ENCODE assay signal across 8 cellular contexts in the genomic region with DNA sequence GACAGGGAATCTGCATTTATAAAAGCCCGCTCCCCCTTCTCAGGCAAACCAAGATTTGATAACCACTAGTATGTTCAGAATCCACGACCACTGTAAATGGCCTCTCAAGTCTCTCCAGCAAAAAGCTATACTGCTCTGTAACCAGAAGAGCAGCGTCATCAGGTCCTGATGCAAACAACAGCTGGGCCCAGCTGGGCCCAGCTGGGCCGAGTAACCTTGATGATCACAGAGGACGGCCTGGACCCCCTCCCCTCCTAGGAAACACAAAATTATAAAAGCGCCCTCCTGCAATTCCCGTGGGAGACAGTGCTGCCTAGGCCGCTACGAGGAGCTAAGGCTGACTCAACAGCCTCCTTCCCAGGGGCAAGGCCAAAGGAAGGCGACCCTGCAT. TPM values are rescaled to one million over a fixed set of nuclear protein-coding genes. Genes with fewer than 3 reads are reported as not detected.
DNase-seq lines count a peak whose midpoint lies in the region; ATAC-seq and TF ChIP-seq lines count a peak whose summit lies in the region.

No MANE protein-coding gene starts in this region.

- intact Hi-C loops in adrenal gland (cut with DNase I) = no loop called here
- intact Hi-C loops in left lung (cut with DNase I) = no loop called here
- intact Hi-C loops in transverse colon (cut with DNase I; ENCODE audit: low total_unique reads) = loop anchor here (10.0 kb wide), 1 partner anchor 351 kb away; no protein-coding TSS in a partner anchor

- DNase-seq in AG10803 (ENCODE audit: low read depth) (peak; percentile 21), adrenal gland (no peak), left lung (no peak), transverse colon (no peak), NCI-H82 treated with DMSO at 0.1 percent for 48 hours (lab: John Stamatoyannopoulos, UW; ENCODE audit: unreplicated experiment) (no peak), NCI-H2081 treated with DMSO at 0.1 percent for 48 hours (lab: John Stamatoyannopoulos, UW) (no peak)
- no peak for DNase-seq in activated effector memory CD4-positive, alpha-beta T cell treated with anti-CD3 and anti-CD28 coated beads, Interleukin-2, amount 50 U/mL, for 16 hours

- ATAC-seq in HG02678 (IDR thresholded peaks at IDR 0.05; ENCODE audit: unreplicated experiment) (peak; percentile 0), left lung (peak; percentile 10)

- in situ Hi-C loops in transverse colon (cut with MboI; ENCODE audit: low pct_ligation_motif_present in 1 of 4, low pct_unique_long_range_greater_than_20kb in 1 of 4, low sequenced_read_pairs in 3 of 4) = loop anchor here in 2 of 4 donors (25.0 kb wide), 1 partner anchor 358 kb away; no protein-coding TSS in a partner anchor

- TF ChIP-seq CTCF in AG10803 (conservative IDR thresholded peaks at IDR 0.05; ENCODE audit: low read length) (no peak), adrenal gland (IDR thresholded peaks at IDR 0.05) (no peak), left lung (IDR thresholded peaks at IDR 0.05) (no peak), transverse colon (IDR thresholded peaks at IDR 0.05) (no peak)

- H3K36me3 ChIP-seq in adrenal gland (replicated peaks in 1 of 2) = no peaks in the 10 kb centered on the region
- H3K36me3 ChIP-seq in left lung = peaks cover 0 to 4% of the 10 kb centered on the region in 2 donors
- H3K36me3 ChIP-seq in transverse colon = no peaks in the 10 kb centered on the region

- TF ChIP-seq EP300 in transverse colon (IDR thresholded peaks at IDR 0.05; ENCODE audit: low read depth) = no peak

- H3K4me1 ChIP-seq in adrenal gland (replicated peaks in 1 of 2) (peaks cover 11 to 44% of the 10 kb centered on the region in 2 donors), left lung (peaks cover 14 to 36% of the 10 kb centered on the region in 2 donors), transverse colon (peaks cover 11 to 30% (median 23%) of the 10 kb centered on the region in 4 donors)

- 23 to 30% (median 24%) methylated on average over 6 to 10 of the region's 10 CpGs for WGBS in adrenal gland, 4 donors
- 36 to 60% methylated on average over 1 to 10 of the region's 10 CpGs for WGBS in transverse colon (ENCODE audit: low coverage in 1 of 2), 2 donors

- H3K4me3 ChIP-seq in AG10803 (ENCODE audit: low read length) = peak overlapping the region; percentile 96
- peak overlapping the region; percentile 35 to 90 (median 67) for H3K4me3 ChIP-seq in adrenal gland
- peak overlapping the region; percentile 76 to 91 for H3K4me3 ChIP-seq in left lung
- H3K4me3 ChIP-seq in transverse colon = peak overlapping the region; percentile 17 to 97 (median 74)

- H3K27me3 ChIP-seq in adrenal gland (no peaks in the 10 kb centered on the region), left lung (peaks cover 0 to 7% of the 10 kb centered on the region in 2 donors), transverse colon (peaks cover 6% of the 10 kb centered on the region)

- TF ChIP-seq POLR2A in adrenal gland (IDR thresholded peaks at IDR 0.05) (no peak), transverse colon (IDR thresholded peaks at IDR 0.05) (no peak)

- H3K27ac ChIP-seq in adrenal gland (peak overlapping the region; percentile 79 to 99 (median 87)), left lung (peak overlapping the region; percentile 91 to 97), transverse colon (peak overlapping the region; percentile 89 to 98 (median 92))

- H3K9me3 ChIP-seq in adrenal gland (replicated peaks in 1 of 3) (no peaks in the 10 kb centered on the region), left lung (no peaks in the 10 kb centered on the region), transverse colon (no peaks in the 10 kb centered on the region)

RNA-seq across cellular contexts. Expression of gene ADO, which starts 0.5 kb away (rescaled TPM):
- 10 to 100 TPM; 18.8 to 27.2 (median 23.7) TPM for total RNA-seq in adrenal gland
- 10 to 100 TPM in 1 of 3 donors, 1 to 10 TPM in 2; 5.3 to 24.9 (median 5.6) TPM for polyA plus RNA-seq in adrenal gland
- 10 to 100 TPM; 17.0 to 19.3 TPM for total RNA-seq in left lung
- 10 to 100 TPM in 3 of 4 donors, 1 to 10 TPM in 1; 9.6 to 25.4 (median 15.0) TPM for total RNA-seq in transverse colon

RNA-seq across cellular contexts. Expression of gene EGR2, which starts 12.2 kb away (rescaled TPM):
- total RNA-seq in adrenal gland = 1 to 10 TPM in 4 of 8 donors, under 1 TPM in 4; 0.24 to 6.8 (median 0.84) TPM
- polyA plus RNA-seq in adrenal gland = 1 to 10 TPM; 1.8 to 4.2 (median 2.3) TPM
- total RNA-seq in left lung = 10 to 100 TPM; 11.6 to 14.2 TPM
- total RNA-seq in transverse colon = 1 to 10 TPM in 1 of 4 donors, under 1 TPM in 1, not detected in 2; 0.82 to 1.3 TPM
